19 cellular contexts compared by ENCODE assay signal in the genomic region with DNA sequence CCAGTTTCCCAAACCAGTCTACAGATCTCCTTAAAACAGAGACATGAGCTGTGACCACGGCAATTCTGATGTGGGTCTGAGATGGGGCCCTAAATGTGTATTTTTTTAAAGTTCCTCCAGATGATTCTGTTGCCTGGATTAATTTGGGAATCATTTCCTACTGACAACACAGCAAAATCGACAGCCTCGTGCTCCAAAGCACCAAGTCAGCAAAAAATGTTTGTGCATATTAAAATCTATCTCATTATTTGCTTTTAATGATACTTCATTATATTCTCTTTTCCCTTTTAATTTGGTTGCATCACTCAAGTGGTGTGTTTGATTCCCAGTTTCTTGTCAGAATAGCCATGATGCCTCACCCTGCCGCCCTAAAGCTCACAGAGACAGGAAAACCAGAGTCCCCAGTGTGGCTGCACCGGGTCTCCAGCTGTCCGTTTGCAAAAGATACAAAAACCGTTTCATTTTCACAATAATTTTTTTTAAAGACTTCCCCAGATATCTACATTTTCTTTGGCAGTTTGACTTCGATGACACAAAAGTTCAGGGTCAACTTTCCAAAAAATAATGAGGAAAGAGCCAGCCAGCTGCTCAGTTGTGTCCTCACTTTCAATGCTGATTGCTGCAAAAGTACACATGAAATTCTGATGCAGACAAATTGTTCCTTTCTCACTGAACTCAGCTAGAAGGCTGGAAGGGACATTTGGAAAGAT.
DNase-seq lines count a peak whose midpoint lies in the region; ATAC-seq and TF ChIP-seq lines count a peak whose summit lies in the region.
"Had no signal": no experiment of that assay in that cellular context is flagged by ENCODE, and none has a peak within 500 bp of the region (broad histone marks: within the 10 kb centered on the region; RNA-seq: fewer than 3 reads in every experiment).

No MANE protein-coding gene starts in this region.

- H3K27ac Mint-ChIP-seq in natural killer cell treated with Interleukin-12 subunit alpha and Interleukin-12 subunit beta and Interleukin-15 and Interleukin-18, amount 100 ng/mL, for 72 hours: peak overlapping the region; percentile 72 to 77

- H2AFZ ChIP-seq in Loucy (ENCODE audit: low read length) (peak overlapping the region; percentile 15), SK-N-SH (ENCODE audit: low read depth) (no peak overlapping the region)

- no peak for TF ChIP-seq RAD21 in SK-N-SH (IDR thresholded peaks at IDR 0.05; ENCODE audit: low read length)

- H3K36me3 ChIP-seq in Loucy (ENCODE audit: insufficient read depth, low read length) (no peaks in the 10 kb centered on the region), SK-N-SH (replicated peaks in 1 of 2; ENCODE audit: control insufficient read depth in 1 of 2, insufficient read depth in 2 of 2, low read length in 1 of 2) (no peaks in the 10 kb centered on the region), suprapubic skin (no peaks in the 10 kb centered on the region), tibial nerve (no peaks in the 10 kb centered on the region)
- H3K36me3 ChIP-seq: BE2C had no signal

- H3K4me1 ChIP-seq in Loucy (ENCODE audit: insufficient read depth, low read length, poor library complexity, severe bottlenecking) (peaks cover 10% of the 10 kb centered on the region), SK-N-SH (ENCODE audit: control insufficient read depth in 1 of 2, insufficient read depth in 2 of 2, low read depth in 1 of 2, low read length in 1 of 2) (no peaks in the 10 kb centered on the region), suprapubic skin (no peaks in the 10 kb centered on the region), tibial nerve (peaks cover 0 to 16% (median 3%) of the 10 kb centered on the region in 4 donors)
- H3K4me1 ChIP-seq: BE2C had no signal

- H4K20me1 ChIP-seq in Loucy (ENCODE audit: insufficient read depth, low read length, poor library complexity, severe bottlenecking) (no peaks in the 10 kb centered on the region), SK-N-SH (ENCODE audit: insufficient read depth) (no peaks in the 10 kb centered on the region)

- DNase-seq in GF-D8 (lab: John Stamatoyannopoulos, UW) (peak; percentile 30), ecto neural progenitor cell (ENCODE audit: low spot score) (peak; percentile 18), NCI-H69 (lab: John Stamatoyannopoulos, UW) (no peak), SK-N-SH (no peak), suprapubic skin (ENCODE audit: low spot score in 2 of 2) (no peak), tibial nerve (ENCODE audit: low spot score in 2 of 2) (no peak)
- DNase-seq in natural killer cell treated with Interleukin-12 subunit alpha and Interleukin-12 subunit beta and Interleukin-15 and Interleukin-18, amount 100 ng/mL, for 72 hours (ENCODE audit: low spot score): no peak
- DNase-seq: activated CD4-positive, alpha-beta T cell treated with anti-CD3 and anti-CD28 coated beads for 4 hours; BE2C; central memory CD4-positive, alpha-beta T cell; DMS79; GOT3; naive thymus-derived CD8-positive, alpha-beta T cell; NCI-H1105; NK-92 treated with Interleukin-12 subunit alpha and Interleukin-12 subunit beta, amount 100 ng/mL, for 24 hours; retina; stimulated activated CD4-positive, alpha-beta T cell treated with anti-CD3 and anti-CD28 coated beads, Interleukin-2, amount 100 ng/mL, for 24 hours had no signal

- CTCF ChIA-PET in SK-N-SH (lab: Yijun Ruan, JAX): interaction anchor here (2.5 kb wide), 1 partner anchor 18 kb away, joined by 10 read pairs; no protein-coding TSS in a partner anchor

- H3K27ac ChIP-seq in SK-N-SH (ENCODE audit: low read depth in 2 of 2, low read length in 1 of 2): no peak overlapping the region
- no peak overlapping the region for H3K27ac ChIP-seq in suprapubic skin
- H3K27ac ChIP-seq in tibial nerve: no peak overlapping the region

- peak overlapping the region; percentile 36 for H3K4me2 ChIP-seq in Loucy (ENCODE audit: low read depth, low read length, poor library complexity, severe bottlenecking)
- no peak overlapping the region for H3K4me2 ChIP-seq in SK-N-SH

- H3K4me1 Mint-ChIP-seq in natural killer cell treated with Interleukin-12 subunit alpha and Interleukin-12 subunit beta and Interleukin-15 and Interleukin-18, amount 100 ng/mL, for 72 hours (ENCODE audit: low read depth in 2 of 2): peaks cover 44 to 49% of the 10 kb centered on the region in 2 donors

- peak overlapping the region; percentile 68 for H3K4me3 Mint-ChIP-seq in natural killer cell treated with Interleukin-12 subunit alpha and Interleukin-12 subunit beta and Interleukin-15 and Interleukin-18, amount 100 ng/mL, for 72 hours
- H3K4me3 Mint-ChIP-seq: naive thymus-derived CD8-positive, alpha-beta T cell had no signal

- TF ChIP-seq POLR2A in suprapubic skin (IDR thresholded peaks at IDR 0.05) (no peak), tibial nerve (IDR thresholded peaks at IDR 0.05) (no peak)

- no peaks in the 10 kb centered on the region for H3K27me3 ChIP-seq in Loucy (ENCODE audit: insufficient read depth, low read length, poor library complexity, severe bottlenecking)
- H3K27me3 ChIP-seq in SK-N-SH (ENCODE audit: insufficient read depth): no peaks in the 10 kb centered on the region
- no peaks in the 10 kb centered on the region for H3K27me3 ChIP-seq in suprapubic skin
- no peaks in the 10 kb centered on the region for H3K27me3 ChIP-seq in tibial nerve
- H3K27me3 ChIP-seq: BE2C had no signal

- H3K9me2 ChIP-seq in Loucy (replicated peaks; ENCODE audit: low read depth, low read length) (no peaks in the 10 kb centered on the region), SK-N-SH (no peaks in the 10 kb centered on the region)

- TF ChIP-seq CTCF in Loucy (conservative IDR thresholded peaks at IDR 0.05; ENCODE audit: low read length) (no peak), SK-N-SH (IDR thresholded peaks at IDR 0.05) (no peak), suprapubic skin (IDR thresholded peaks at IDR 0.05) (no peak), tibial nerve (IDR thresholded peaks at IDR 0.05) (no peak)

- POLR2A ChIA-PET in SK-N-SH (lab: Yijun Ruan, JAX): no interaction called here

- H3K79me2 ChIP-seq in Loucy (ENCODE audit: insufficient read depth, low read length): no peaks in the 10 kb centered on the region
- H3K79me2 ChIP-seq in SK-N-SH (ENCODE audit: insufficient read depth): no peaks in the 10 kb centered on the region

- H3K4me3 ChIP-seq in Loucy (ENCODE audit: low read length, poor library complexity, severe bottlenecking) (no peak overlapping the region), SK-N-SH (ENCODE audit: low read depth in 2 of 2, low read length in 1 of 2) (no peak overlapping the region), suprapubic skin (no peak overlapping the region), tibial nerve (no peak overlapping the region)
- H3K4me3 ChIP-seq: lung had no signal

- no peaks in the 10 kb centered on the region for H3K9me3 Mint-ChIP-seq in natural killer cell treated with Interleukin-12 subunit alpha and Interleukin-12 subunit beta and Interleukin-15 and Interleukin-18, amount 100 ng/mL, for 72 hours

- no peaks in the 10 kb centered on the region for H3K36me3 Mint-ChIP-seq in natural killer cell treated with Interleukin-12 subunit alpha and Interleukin-12 subunit beta and Interleukin-15 and Interleukin-18, amount 100 ng/mL, for 72 hours

- H3K9me3 ChIP-seq in Loucy (ENCODE audit: insufficient read depth, low read depth, low read length) (0 out of 2 replicates have a peak, but pooled peaks cover 4% of the 10 kb centered on the region), SK-N-SH (no peaks in the 10 kb centered on the region), suprapubic skin (no peaks in the 10 kb centered on the region), tibial nerve (no peaks in the 10 kb centered on the region)
- H3K9me3 ChIP-seq: BE2C had no signal

- TF ChIP-seq EP300 in SK-N-SH (IDR thresholded peaks at IDR 0.05; ENCODE audit: borderline replicate concordance in 1 of 2, low read depth in 1 of 2, low read length in 1 of 2) (no peak), suprapubic skin (IDR thresholded peaks at IDR 0.05) (no peak), tibial nerve (IDR thresholded peaks at IDR 0.05) (peak in 1 of 2 donors; percentile 67)

- peak overlapping the region; percentile 1 for H3K9ac ChIP-seq in Loucy (ENCODE audit: low read depth, low read length, poor library complexity, severe bottlenecking)
- H3K9ac ChIP-seq in SK-N-SH: no peak overlapping the region

- H3F3A ChIP-seq in Loucy (ENCODE audit: low read depth): no peaks in the 10 kb centered on the region
- H3F3A ChIP-seq in SK-N-SH (replicated peaks; ENCODE audit: insufficient read depth): no peaks in the 10 kb centered on the region

- 58% methylated on average over 8 of the region's 8 CpGs for WGBS in SK-N-SH (ENCODE audit: low lambda C conversion rate)
- WGBS in suprapubic skin: 63% methylated on average over 8 of the region's 8 CpGs
- 37 to 39% methylated on average over 8 of the region's 8 CpGs for WGBS in tibial nerve, 2 donors

- no peak for ATAC-seq in natural killer cell treated with Interleukin-12 subunit alpha and Interleukin-12 subunit beta and Interleukin-15 and Interleukin-18, amount 100 ng/mL, for 72 hours

- H3K27me3 Mint-ChIP-seq in natural killer cell treated with Interleukin-12 subunit alpha and Interleukin-12 subunit beta and Interleukin-15 and Interleukin-18, amount 100 ng/mL, for 72 hours: no peaks in the 10 kb centered on the region

TF ChIP-seq in SK-N-SH, 30 proteins besides CTCF, POLR2A, EP300 and RAD21 (continues in another document):
- TF ChIP-seq, protein P1, sequence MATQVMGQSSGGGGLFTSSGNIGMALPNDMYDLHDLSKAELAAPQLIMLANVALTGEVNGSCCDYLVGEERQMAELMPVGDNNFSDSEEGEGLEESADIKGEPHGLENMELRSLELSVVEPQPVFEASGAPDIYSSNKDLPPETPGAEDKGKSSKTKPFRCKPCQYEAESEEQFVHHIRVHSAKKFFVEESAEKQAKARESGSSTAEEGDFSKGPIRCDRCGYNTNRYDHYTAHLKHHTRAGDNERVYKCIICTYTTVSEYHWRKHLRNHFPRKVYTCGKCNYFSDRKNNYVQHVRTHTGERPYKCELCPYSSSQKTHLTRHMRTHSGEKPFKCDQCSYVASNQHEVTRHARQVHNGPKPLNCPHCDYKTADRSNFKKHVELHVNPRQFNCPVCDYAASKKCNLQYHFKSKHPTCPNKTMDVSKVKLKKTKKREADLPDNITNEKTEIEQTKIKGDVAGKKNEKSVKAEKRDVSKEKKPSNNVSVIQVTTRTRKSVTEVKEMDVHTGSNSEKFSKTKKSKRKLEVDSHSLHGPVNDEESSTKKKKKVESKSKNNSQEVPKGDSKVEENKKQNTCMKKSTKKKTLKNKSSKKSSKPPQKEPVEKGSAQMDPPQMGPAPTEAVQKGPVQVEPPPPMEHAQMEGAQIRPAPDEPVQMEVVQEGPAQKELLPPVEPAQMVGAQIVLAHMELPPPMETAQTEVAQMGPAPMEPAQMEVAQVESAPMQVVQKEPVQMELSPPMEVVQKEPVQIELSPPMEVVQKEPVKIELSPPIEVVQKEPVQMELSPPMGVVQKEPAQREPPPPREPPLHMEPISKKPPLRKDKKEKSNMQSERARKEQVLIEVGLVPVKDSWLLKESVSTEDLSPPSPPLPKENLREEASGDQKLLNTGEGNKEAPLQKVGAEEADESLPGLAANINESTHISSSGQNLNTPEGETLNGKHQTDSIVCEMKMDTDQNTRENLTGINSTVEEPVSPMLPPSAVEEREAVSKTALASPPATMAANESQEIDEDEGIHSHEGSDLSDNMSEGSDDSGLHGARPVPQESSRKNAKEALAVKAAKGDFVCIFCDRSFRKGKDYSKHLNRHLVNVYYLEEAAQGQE (IDR thresholded peaks at IDR 0.05; ENCODE audit: low read depth, low read length): no peak
- TF ChIP-seq MEF2A (IDR thresholded peaks at IDR 0.05; ENCODE audit: borderline replicate concordance, low read depth): no peak

Comparison
In these comparisons a context has a peak if more than half of its experiments do, and no peak if none do; other contexts are left out.
1. DNase-seq: peak in GF-D8 (single experiment) and ecto neural progenitor cell (single experiment); none in natural killer cell treated with Interleukin-12 subunit alpha and Interleukin-12 subunit beta and Interleukin-15 and Interleukin-18, amount 100 ng/mL, for 72 hours (single experiment), NCI-H69 (single experiment), SK-N-SH (single experiment), suprapubic skin (0 of 2) and tibial nerve (0 of 2).